In genomic region chr1:34786521-34787325, GRCh38 we compare ENCODE assay signal across 7 cellular contexts. TPM values are rescaled to one million over a fixed set of nuclear protein-coding genes. Genes with fewer than 3 reads are reported as not detected.
A peak's percentile ranks its signal among the peaks of the same experiment; 100 is the strongest.
DNase-seq lines count a peak whose midpoint lies in the region; ATAC-seq, FAIRE-seq and TF ChIP-seq lines count a peak whose summit lies in the region.

No MANE protein-coding gene starts in this region.

- no peak for TF ChIP-seq POLR2A in GM12892 (IDR thresholded peaks at IDR 0.05; ENCODE audit: low read depth, low read length)

- peaks cover 38% of the 10 kb centered on the region for H3K27me3 Mint-ChIP-seq in activated naive CD8-positive, alpha-beta T cell treated with anti-CD3 and anti-CD28 coated beads for 36 hours
- peaks cover 38% of the 10 kb centered on the region for H3K27me3 Mint-ChIP-seq in progenitor cell of endocrine pancreas

- peak; percentile 90 for ATAC-seq in Right ventricle myocardium superior (ENCODE audit: poor library complexity)

- no peak overlapping the region for H3K4me3 Mint-ChIP-seq in activated naive CD8-positive, alpha-beta T cell treated with anti-CD3 and anti-CD28 coated beads for 36 hours
- no peak overlapping the region for H3K4me3 Mint-ChIP-seq in progenitor cell of endocrine pancreas (ENCODE audit: low read depth)

- FAIRE-seq in GM12892 (lab: Jason Lieb, UNC), result peak; percentile 90
- peak; percentile 80 for FAIRE-seq in urothelium cell line (lab: Jason Lieb, UNC)

- no peaks in the 10 kb centered on the region for H3K36me3 Mint-ChIP-seq in activated naive CD8-positive, alpha-beta T cell treated with anti-CD3 and anti-CD28 coated beads for 36 hours
- no peaks in the 10 kb centered on the region for H3K36me3 Mint-ChIP-seq in progenitor cell of endocrine pancreas (ENCODE audit: insufficient read depth)

- no peaks in the 10 kb centered on the region for H3K9me3 Mint-ChIP-seq in activated naive CD8-positive, alpha-beta T cell treated with anti-CD3 and anti-CD28 coated beads for 36 hours
- no peaks in the 10 kb centered on the region for H3K9me3 Mint-ChIP-seq in progenitor cell of endocrine pancreas (ENCODE audit: low read depth)

- peak; percentile 93 for TF ChIP-seq CTCF in progenitor cell of endocrine pancreas (IDR thresholded peaks at IDR 0.05; ENCODE audit: unreplicated experiment)

- DNase-seq in GM12892 (ENCODE audit: insufficient read length), result peak; percentile 67
- DNase-seq in NCI-H128 (lab: John Stamatoyannopoulos, UW; ENCODE audit: unreplicated experiment), result peak; percentile 61
- DNase-seq in SKM-1 (lab: John Stamatoyannopoulos, UW; ENCODE audit: unreplicated experiment), result peak; percentile 34
- DNase-seq in activated naive CD8-positive, alpha-beta T cell treated with anti-CD3 and anti-CD28 coated beads for 36 hours, result peak; percentile 62
- DNase-seq in Right ventricle myocardium superior, result peak; percentile 77
- DNase-seq in progenitor cell of endocrine pancreas (ENCODE audit: low spot score, unreplicated experiment), result peak; percentile 44
- peak; percentile 67 for DNase-seq in urothelium cell line (ENCODE audit: low spot score)

- intact Hi-C loops in Right ventricle myocardium superior (cut with DNase I), result loop anchor here (2.0 to 5.0 kb wide), 2 partner anchors 66 to 81 kb away; no protein-coding TSS in a partner anchor

- H3K27ac Mint-ChIP-seq in activated naive CD8-positive, alpha-beta T cell treated with anti-CD3 and anti-CD28 coated beads for 36 hours, result no peak overlapping the region
- H3K27ac Mint-ChIP-seq in progenitor cell of endocrine pancreas, result no peak overlapping the region

- peaks cover 4% of the 10 kb centered on the region for H3K4me1 Mint-ChIP-seq in activated naive CD8-positive, alpha-beta T cell treated with anti-CD3 and anti-CD28 coated beads for 36 hours
- peaks cover 19% of the 10 kb centered on the region for H3K4me1 Mint-ChIP-seq in progenitor cell of endocrine pancreas (ENCODE audit: low read depth)

RNA-seq across cellular contexts. Expression of gene GJB3, which starts 5.7 kb away (rescaled TPM):
- not detected for polyA plus RNA-seq in GM12892 (2012; ENCODE audit: missing spikeins)
- total RNA-seq in activated naive CD8-positive, alpha-beta T cell treated with anti-CD3 and anti-CD28 coated beads for 36 hours, result not detected
- total RNA-seq in Right ventricle myocardium superior (not detected), progenitor cell of endocrine pancreas (0.14 TPM in 1 of 2 replicates, not detected in the other)

RNA-seq across cellular contexts. Expression of gene GJA4, which starts 6.1 kb away (rescaled TPM):
- polyA plus RNA-seq in GM12892 (2012; ENCODE audit: missing spikeins), result not detected
- not detected for total RNA-seq in activated naive CD8-positive, alpha-beta T cell treated with anti-CD3 and anti-CD28 coated beads for 36 hours
- 20.9 TPM for total RNA-seq in Right ventricle myocardium superior
- 42.2 and 48.0 TPM in 2 replicates for total RNA-seq in progenitor cell of endocrine pancreas

RNA-seq across cellular contexts. Expression of gene GJB4, which starts 27.2 kb away (rescaled TPM):
- not detected for polyA plus RNA-seq in GM12892 (2012; ENCODE audit: missing spikeins)
- total RNA-seq in activated naive CD8-positive, alpha-beta T cell treated with anti-CD3 and anti-CD28 coated beads for 36 hours, result not detected
- total RNA-seq in Right ventricle myocardium superior (not detected), progenitor cell of endocrine pancreas (not detected in 2 replicates)

RNA-seq across cellular contexts. Expression of gene GJB5, which starts 31.9 kb away (rescaled TPM):
- polyA plus RNA-seq in GM12892 (2012; ENCODE audit: missing spikeins), result not detected
- total RNA-seq in activated naive CD8-positive, alpha-beta T cell treated with anti-CD3 and anti-CD28 coated beads for 36 hours, result not detected
- total RNA-seq in Right ventricle myocardium superior (not detected), progenitor cell of endocrine pancreas (not detected in 2 replicates)

Comparison
In these comparisons a context has a peak if more than half of its experiments do, and no peak if none do; other contexts are left out.
1. Peak in every context shown above with its lines: DNase-seq and ATAC-seq.
2. RNA of gene GJA4, which starts 6.1 kb away (total RNA-seq): 42.2 to 48.0 TPM in progenitor cell of endocrine pancreas and 20.9 TPM in Right ventricle myocardium superior (single experiment); not detected in activated naive CD8-positive, alpha-beta T cell treated with anti-CD3 and anti-CD28 coated beads for 36 hours; every median in the first group is over 10 times any median in the second.